Comparison of ENCODE assay signal across 8 cellular contexts in the genomic region with DNA sequence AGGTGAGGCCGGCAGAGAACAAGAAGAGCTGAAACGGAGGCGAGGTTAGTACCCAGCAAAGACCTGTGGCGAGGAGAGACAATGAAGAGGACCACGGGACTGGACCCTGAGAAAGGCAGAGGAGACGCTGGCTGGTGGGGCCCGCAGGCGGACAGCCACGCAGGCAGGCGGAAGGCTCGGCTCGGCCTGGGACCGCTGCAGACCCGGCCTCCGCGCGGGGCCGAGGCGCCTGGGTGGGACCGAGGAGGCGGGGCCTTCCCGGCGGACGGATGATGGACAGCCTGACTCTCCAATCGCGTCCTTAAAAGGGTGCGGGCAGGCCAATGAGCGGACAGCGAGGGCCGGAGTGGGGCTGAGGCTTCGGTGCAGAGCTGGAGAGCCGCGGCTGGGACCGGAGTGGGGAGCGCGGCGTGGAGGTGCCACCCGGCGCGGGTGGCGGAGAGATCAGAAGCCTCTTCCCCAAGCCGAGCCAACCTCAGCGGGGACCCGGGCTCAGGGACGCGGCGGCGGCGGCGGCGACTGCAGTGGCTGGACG. TPM values are rescaled to one million over a fixed set of nuclear protein-coding genes. Genes with fewer than 3 reads are reported as not detected.
DNase-seq lines count a peak whose midpoint lies in the region; ATAC-seq lines count a peak whose summit lies in the region.

A gene (plus strand): TSS at position 366 of the 535 bp plus-strand sequence. CDS start 170 bp downstream, outside the sequence.

- no peaks in the 10 kb centered on the region for H3K27me3 ChIP-seq in endocrine pancreas (ENCODE audit: control insufficient read depth, insufficient read depth, low read length)

- H3K4me3 Mint-ChIP-seq in activated CD8-positive, alpha-beta memory T cell treated with anti-CD3 and anti-CD28 coated beads, Interleukin-2, amount 10 ng/mL, durations not matched to agents 7 days and 5 days, result peak within 1 kb of the TSS; percentile 84

- CTCF ChIA-PET in activated CD8-positive, alpha-beta memory T cell treated with anti-CD3 and anti-CD28 coated beads, Interleukin-2, amount 10 ng/mL, durations not matched to agents 7 days and 5 days (lab: Charles Lee), result interaction anchor here (0.9 to 2.2 kb wide), 3 partner anchors 86 to 121 kb away, joined by 3 to 8 read pairs (median 3); no protein-coding TSS in a partner anchor

- peak within 1 kb of the TSS; percentile 68 for H3K27ac Mint-ChIP-seq in activated CD8-positive, alpha-beta memory T cell treated with anti-CD3 and anti-CD28 coated beads, Interleukin-2, amount 10 ng/mL, durations not matched to agents 7 days and 5 days

- H3K4me3 ChIP-seq in endocrine pancreas (ENCODE audit: control insufficient read depth, insufficient read depth, low read length), result peak within 1 kb of the TSS; percentile 95

- ATAC-seq in GM19468 (IDR thresholded peaks at IDR 0.05; ENCODE audit: extremely low read depth, unreplicated experiment), result peak; percentile 89
- ATAC-seq in activated CD8-positive, alpha-beta memory T cell treated with anti-CD3 and anti-CD28 coated beads, Interleukin-2, amount 10 ng/mL, durations not matched to agents 7 days and 5 days, result peak; percentile 99

- H3K9me3 Mint-ChIP-seq in activated CD8-positive, alpha-beta memory T cell treated with anti-CD3 and anti-CD28 coated beads, Interleukin-2, amount 10 ng/mL, durations not matched to agents 7 days and 5 days (ENCODE audit: low read depth), result no peaks in the 10 kb centered on the region

- H3K4me1 Mint-ChIP-seq in activated CD8-positive, alpha-beta memory T cell treated with anti-CD3 and anti-CD28 coated beads, Interleukin-2, amount 10 ng/mL, durations not matched to agents 7 days and 5 days, result peaks cover 40% of the 10 kb centered on the region

- DNase-seq in COLO829 (ENCODE audit: low spot score) (peak; percentile 93), HS-27A (ENCODE audit: low read depth) (peak; percentile 80), NOMO-1 treated with DMSO at 0.1 percent for 48 hours (lab: John Stamatoyannopoulos, UW; ENCODE audit: unreplicated experiment) (peak; percentile 81), mesenteric fat pad (ENCODE audit: low spot score) (peak; percentile 98)
- peak; percentile 94 for DNase-seq in activated CD8-positive, alpha-beta memory T cell treated with anti-CD3 and anti-CD28 coated beads, Interleukin-2, amount 10 ng/mL, durations not matched to agents 7 days and 5 days
- DNase-seq in stimulated activated CD8-positive, alpha-beta memory T cell treated with anti-CD3 and anti-CD28 coated beads, Interleukin-15, amount 100 ng/mL, for 1 hour (ENCODE audit: low read depth), result peak; percentile 91

- H3K4me1 ChIP-seq in endocrine pancreas (ENCODE audit: control insufficient read depth, insufficient read depth, low read length), result peaks cover 11% of the 10 kb centered on the region

- peak within 1 kb of the TSS; percentile 81 for H3K9ac ChIP-seq in endocrine pancreas (ENCODE audit: control insufficient read depth, insufficient read depth, low read length)

- no peaks in the 10 kb centered on the region for H3K36me3 ChIP-seq in endocrine pancreas (ENCODE audit: control insufficient read depth, insufficient read depth, low read length)

- H3K27me3 Mint-ChIP-seq in activated CD8-positive, alpha-beta memory T cell treated with anti-CD3 and anti-CD28 coated beads, Interleukin-2, amount 10 ng/mL, durations not matched to agents 7 days and 5 days, result no peaks in the 10 kb centered on the region

- no peaks in the 10 kb centered on the region for H3K36me3 Mint-ChIP-seq in activated CD8-positive, alpha-beta memory T cell treated with anti-CD3 and anti-CD28 coated beads, Interleukin-2, amount 10 ng/mL, durations not matched to agents 7 days and 5 days

- no peaks in the 10 kb centered on the region for H3K9me3 ChIP-seq in endocrine pancreas (ENCODE audit: control insufficient read depth, low read length)

RNA-seq across cellular contexts. Expression of the gene that starts here (rescaled TPM):
- total RNA-seq in activated CD8-positive, alpha-beta memory T cell treated with anti-CD3 and anti-CD28 coated beads, Interleukin-2, amount 10 ng/mL, durations not matched to agents 7 days and 5 days, result 10 to 100 TPM; 12.4 to 14.2 TPM
- 132 TPM for total RNA-seq in mesenteric fat pad

Comparison
In these comparisons a context has a peak if more than half of its experiments do, and no peak if none do; other contexts are left out.
1. Peak in every context shown above with its lines: DNase-seq, ATAC-seq and H3K4me3 ChIP-seq.